1 cellular context compared by ENCODE assay signal in the genomic region with DNA sequence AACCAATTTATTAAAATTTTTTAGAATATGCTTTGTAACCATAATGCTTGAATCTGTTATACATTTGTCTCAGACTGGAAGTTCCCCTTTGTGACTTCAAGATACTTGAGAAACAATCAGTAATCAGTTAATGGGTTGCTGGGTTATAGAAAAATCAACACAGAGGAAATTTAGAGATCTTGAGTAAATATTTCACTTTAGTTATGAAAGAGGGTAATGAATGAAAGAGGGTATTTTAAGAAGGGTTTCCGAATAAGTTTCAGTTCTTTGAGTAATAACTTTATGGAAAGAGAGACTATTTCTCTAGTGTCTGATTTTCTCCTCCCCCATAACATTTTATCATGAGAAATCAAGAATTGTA.
TF ChIP-seq lines count a peak whose summit lies in the region.

No MANE protein-coding gene starts in this region.

TF ChIP-seq in HepG2, 621 proteins besides CTCF, POLR2A, EP300 and RAD21:
- no peak for TF ChIP-seq IRF2 (CRISPR knock-in tag; IDR thresholded peaks at IDR 0.05)
- TF ChIP-seq, protein P1, sequence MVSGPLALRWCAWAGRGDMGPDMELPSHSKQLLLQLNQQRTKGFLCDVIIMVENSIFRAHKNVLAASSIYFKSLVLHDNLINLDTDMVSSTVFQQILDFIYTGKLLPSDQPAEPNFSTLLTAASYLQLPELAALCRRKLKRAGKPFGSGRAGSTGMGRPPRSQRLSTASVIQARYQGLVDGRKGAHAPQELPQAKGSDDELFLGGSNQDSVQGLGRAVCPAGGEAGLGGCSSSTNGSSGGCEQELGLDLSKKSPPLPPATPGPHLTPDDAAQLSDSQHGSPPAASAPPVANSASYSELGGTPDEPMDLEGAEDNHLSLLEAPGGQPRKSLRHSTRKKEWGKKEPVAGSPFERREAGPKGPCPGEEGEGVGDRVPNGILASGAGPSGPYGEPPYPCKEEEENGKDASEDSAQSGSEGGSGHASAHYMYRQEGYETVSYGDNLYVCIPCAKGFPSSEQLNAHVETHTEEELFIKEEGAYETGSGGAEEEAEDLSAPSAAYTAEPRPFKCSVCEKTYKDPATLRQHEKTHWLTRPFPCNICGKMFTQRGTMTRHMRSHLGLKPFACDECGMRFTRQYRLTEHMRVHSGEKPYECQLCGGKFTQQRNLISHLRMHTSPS (CRISPR knock-in tag; IDR thresholded peaks at IDR 0.05; ENCODE audit: low read depth): no peak
- TF ChIP-seq ISX (CRISPR knock-in tag; conservative IDR thresholded peaks at IDR 0.05): no peak
- TF ChIP-seq ZNF616 (CRISPR knock-in tag; IDR thresholded peaks at IDR 0.05; ENCODE audit: low read depth): no peak
- TF ChIP-seq PPARG (CRISPR knock-in tag; conservative IDR thresholded peaks at IDR 0.05): no peak
- no peak for TF ChIP-seq HDAC1 (CRISPR knock-in tag; IDR thresholded peaks at IDR 0.05)
- no peak for TF ChIP-seq CHD2 (IDR thresholded peaks at IDR 0.05; ENCODE audit: low read depth, low read length)
- no peak for TF ChIP-seq SAP130 (CRISPR knock-in tag; IDR thresholded peaks at IDR 0.05; ENCODE audit: low read depth)
- TF ChIP-seq ZNF224 (CRISPR knock-in tag; IDR thresholded peaks at IDR 0.05): no peak
- no peak for TF ChIP-seq BRCA1 (CRISPR knock-in tag; IDR thresholded peaks at IDR 0.05)
- no peak for TF ChIP-seq ZNF326 (CRISPR knock-in tag; IDR thresholded peaks at IDR 0.05; ENCODE audit: borderline replicate concordance)
- no peak for TF ChIP-seq ZNF335 (CRISPR knock-in tag; IDR thresholded peaks at IDR 0.05)
- TF ChIP-seq SMARCE1 (IDR thresholded peaks at IDR 0.05; ENCODE audit: borderline replicate concordance): no peak
- TF ChIP-seq ZNF12 (CRISPR knock-in tag; IDR thresholded peaks at IDR 0.05): no peak
- TF ChIP-seq, protein P2, sequence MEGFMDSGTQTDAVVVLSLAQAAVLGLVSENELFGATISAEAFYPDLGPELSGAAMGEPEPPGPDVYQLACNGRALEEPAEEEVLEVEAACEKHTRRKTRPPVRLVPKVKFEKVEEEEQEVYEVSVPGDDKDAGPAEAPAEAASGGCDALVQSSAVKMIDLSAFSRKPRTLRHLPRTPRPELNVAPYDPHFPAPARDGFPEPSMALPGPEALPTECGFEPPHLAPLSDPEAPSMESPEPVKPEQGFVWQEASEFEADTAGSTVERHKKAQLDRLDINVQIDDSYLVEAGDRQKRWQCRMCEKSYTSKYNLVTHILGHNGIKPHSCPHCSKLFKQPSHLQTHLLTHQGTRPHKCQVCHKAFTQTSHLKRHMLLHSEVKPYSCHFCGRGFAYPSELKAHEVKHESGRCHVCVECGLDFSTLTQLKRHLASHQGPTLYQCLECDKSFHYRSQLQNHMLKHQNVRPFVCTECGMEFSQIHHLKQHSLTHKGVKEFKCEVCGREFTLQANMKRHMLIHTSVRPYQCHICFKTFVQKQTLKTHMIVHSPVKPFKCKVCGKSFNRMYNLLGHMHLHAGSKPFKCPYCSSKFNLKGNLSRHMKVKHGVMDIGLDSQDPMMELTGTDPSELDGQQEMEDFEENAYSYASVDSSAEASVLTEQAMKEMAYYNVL (CRISPR knock-in tag; IDR thresholded peaks at IDR 0.05; ENCODE audit: borderline replicate concordance): no peak
- no peak for TF ChIP-seq ARID2 (CRISPR knock-in tag; IDR thresholded peaks at IDR 0.05; ENCODE audit: borderline replicate concordance)
- no peak for TF ChIP-seq ZNF790 (CRISPR knock-in tag; IDR thresholded peaks at IDR 0.05; ENCODE audit: borderline replicate concordance)
- TF ChIP-seq, protein P3, sequence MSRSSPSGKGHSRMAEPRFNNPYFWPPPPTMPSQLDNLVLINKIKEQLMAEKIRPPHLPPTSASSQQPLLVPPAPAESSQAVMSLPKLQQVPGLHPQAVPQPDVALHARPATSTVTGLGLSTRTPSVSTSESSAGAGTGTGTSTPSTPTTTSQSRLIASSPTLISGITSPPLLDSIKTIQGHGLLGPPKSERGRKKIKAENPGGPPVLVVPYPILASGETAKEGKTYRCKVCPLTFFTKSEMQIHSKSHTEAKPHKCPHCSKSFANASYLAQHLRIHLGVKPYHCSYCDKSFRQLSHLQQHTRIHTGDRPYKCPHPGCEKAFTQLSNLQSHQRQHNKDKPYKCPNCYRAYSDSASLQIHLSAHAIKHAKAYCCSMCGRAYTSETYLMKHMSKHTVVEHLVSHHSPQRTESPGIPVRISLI (CRISPR knock-in tag; IDR thresholded peaks at IDR 0.05; ENCODE audit: borderline replicate concordance): no peak
- TF ChIP-seq, protein P4, sequence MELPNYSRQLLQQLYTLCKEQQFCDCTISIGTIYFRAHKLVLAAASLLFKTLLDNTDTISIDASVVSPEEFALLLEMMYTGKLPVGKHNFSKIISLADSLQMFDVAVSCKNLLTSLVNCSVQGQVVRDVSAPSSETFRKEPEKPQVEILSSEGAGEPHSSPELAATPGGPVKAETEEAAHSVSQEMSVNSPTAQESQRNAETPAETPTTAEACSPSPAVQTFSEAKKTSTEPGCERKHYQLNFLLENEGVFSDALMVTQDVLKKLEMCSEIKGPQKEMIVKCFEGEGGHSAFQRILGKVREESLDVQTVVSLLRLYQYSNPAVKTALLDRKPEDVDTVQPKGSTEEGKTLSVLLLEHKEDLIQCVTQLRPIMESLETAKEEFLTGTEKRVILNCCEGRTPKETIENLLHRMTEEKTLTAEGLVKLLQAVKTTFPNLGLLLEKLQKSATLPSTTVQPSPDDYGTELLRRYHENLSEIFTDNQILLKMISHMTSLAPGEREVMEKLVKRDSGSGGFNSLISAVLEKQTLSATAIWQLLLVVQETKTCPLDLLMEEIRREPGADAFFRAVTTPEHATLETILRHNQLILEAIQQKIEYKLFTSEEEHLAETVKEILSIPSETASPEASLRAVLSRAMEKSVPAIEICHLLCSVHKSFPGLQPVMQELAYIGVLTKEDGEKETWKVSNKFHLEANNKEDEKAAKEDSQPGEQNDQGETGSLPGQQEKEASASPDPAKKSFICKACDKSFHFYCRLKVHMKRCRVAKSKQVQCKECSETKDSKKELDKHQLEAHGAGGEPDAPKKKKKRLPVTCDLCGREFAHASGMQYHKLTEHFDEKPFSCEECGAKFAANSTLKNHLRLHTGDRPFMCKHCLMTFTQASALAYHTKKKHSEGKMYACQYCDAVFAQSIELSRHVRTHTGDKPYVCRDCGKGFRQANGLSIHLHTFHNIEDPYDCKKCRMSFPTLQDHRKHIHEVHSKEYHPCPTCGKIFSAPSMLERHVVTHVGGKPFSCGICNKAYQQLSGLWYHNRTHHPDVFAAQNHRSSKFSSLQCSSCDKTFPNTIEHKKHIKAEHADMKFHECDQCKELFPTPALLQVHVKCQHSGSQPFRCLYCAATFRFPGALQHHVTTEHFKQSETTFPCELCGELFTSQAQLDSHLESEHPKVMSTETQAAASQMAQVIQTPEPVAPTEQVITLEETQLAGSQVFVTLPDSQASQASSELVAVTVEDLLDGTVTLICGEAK (IDR thresholded peaks at IDR 0.05): no peak
- TF ChIP-seq, protein P4 (CRISPR knock-in tag; IDR thresholded peaks at IDR 0.05): no peak
